Comparison of ENCODE assay signal across 24 cellular contexts in the genomic region with DNA sequence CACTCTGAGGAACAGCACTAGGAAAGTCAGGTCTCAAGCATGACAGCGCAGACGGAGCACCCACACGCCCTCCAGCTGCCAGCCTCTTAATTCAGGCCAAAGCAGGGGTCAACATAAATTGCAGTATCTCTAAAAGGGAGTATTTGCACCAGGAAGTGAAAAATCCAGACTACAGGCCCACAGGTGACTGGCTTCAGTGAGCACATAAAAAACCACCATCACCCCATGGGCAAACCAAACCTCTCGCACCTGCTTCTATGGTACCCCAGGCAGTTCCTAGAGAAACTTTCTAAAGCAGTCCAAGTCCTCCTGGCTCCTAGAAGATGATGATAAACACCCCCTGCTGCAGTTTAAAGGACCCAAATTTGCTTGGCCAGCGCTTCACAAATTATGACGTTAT.
"Had no signal": no experiment of that assay in that cellular context is flagged by ENCODE, and none has a peak within 500 bp of the region (broad histone marks: within the 10 kb centered on the region; RNA-seq: fewer than 3 reads in every experiment).

No MANE protein-coding gene starts in this region.

- H3K9me3 ChIP-seq: mucosa of descending colon, pancreas, prostate gland, right lobe of liver had no signal

- H3K36me3 ChIP-seq: pancreas, prostate gland, right lobe of liver, thoracic aorta, transverse colon had no signal

- H3K4me1 ChIP-seq: heart right ventricle, pancreas, prostate gland, right lobe of liver, stomach, transverse colon had no signal

- ATAC-seq: esophagus mucosa; heart right ventricle; left lobe of liver; mucosa of descending colon; naive thymus-derived CD8-positive, alpha-beta T cell; pancreas; right lobe of liver had no signal

- DNase-seq: cortex of kidney; dorsolateral prefrontal cortex; effector CD8-positive, alpha-beta T cell; heart right ventricle; hypothalamus; islet precursor cell; mammary epithelial cell; mucosa of descending colon; naive thymus-derived CD8-positive, alpha-beta T cell; occipital lobe; pancreas; retina; right lobe of liver; stimulated activated CD4-positive, alpha-beta T cell treated with anti-CD3 and anti-CD28 coated beads, Interleukin-15, amount 100 ng/mL, for 24 hours; stimulated activated CD4-positive, alpha-beta T cell treated with anti-CD3 and anti-CD28 coated beads, Interleukin-1b, Interleukin-23, amount 100 ng/mL, for 48 hours; stimulated activated CD4-positive, alpha-beta T cell treated with anti-CD3 and anti-CD28 coated beads, Interleukin-4, amount 100 ng/mL, for 4 hours; stimulated activated naive CD4-positive, alpha-beta T cell; stomach; substantia nigra; transverse colon had no signal

- H3K27ac ChIP-seq: dorsolateral prefrontal cortex, heart right ventricle, pancreas, prostate gland, right lobe of liver, stomach, thoracic aorta, transverse colon had no signal

- H3K4me3 ChIP-seq: dorsolateral prefrontal cortex, heart right ventricle, mucosa of descending colon, pancreas, prostate gland, right lobe of liver, stomach, thoracic aorta, transverse colon had no signal

- H3K27me3 ChIP-seq: dorsolateral prefrontal cortex, heart right ventricle, pancreas, right lobe of liver, stomach, transverse colon had no signal
